ENCODE assay signal across 18 cellular contexts in the genomic region with DNA sequence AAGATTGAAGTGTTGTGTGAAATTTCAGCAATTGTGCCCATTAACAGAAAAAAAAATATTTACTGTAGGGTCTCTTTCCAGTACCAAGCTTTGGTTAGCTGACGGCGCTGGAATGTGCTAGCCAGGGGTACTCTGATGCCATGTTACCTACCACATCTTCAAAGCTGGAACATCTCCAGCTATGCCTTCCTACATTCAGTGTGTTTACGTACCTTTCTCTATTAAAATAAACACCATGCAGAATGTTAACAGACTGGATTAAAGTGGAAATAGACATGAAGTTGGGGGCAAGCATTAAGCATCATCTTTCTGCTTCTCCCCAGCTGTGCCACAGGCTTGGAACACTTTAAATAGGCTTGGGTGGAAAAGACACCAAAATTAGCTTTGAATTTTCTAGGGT.
DNase-seq lines count a peak whose midpoint lies in the region; ATAC-seq and TF ChIP-seq lines count a peak whose summit lies in the region.
"Had no signal": no experiment of that assay in that cellular context is flagged by ENCODE, and none has a peak within 500 bp of the region (broad histone marks: within the 10 kb centered on the region; RNA-seq: fewer than 3 reads in every experiment).

No MANE protein-coding gene starts in this region.

- H3K27me3 ChIP-seq in HCT116 (ENCODE audit: insufficient read depth, low read length) (no peaks in the 10 kb centered on the region), RWPE2 (ENCODE audit: insufficient read depth, poor library complexity, severe bottlenecking) (no peaks in the 10 kb centered on the region), gastroesophageal sphincter (no peaks in the 10 kb centered on the region)
- H3K27me3 ChIP-seq: BE2C had no signal

- no peaks in the 10 kb centered on the region for H3K36me3 ChIP-seq in HCT116 (ENCODE audit: control insufficient read depth in 1 of 2, insufficient read depth in 2 of 2, low read length in 2 of 2)
- H3K36me3 ChIP-seq in RWPE2 (ENCODE audit: low read depth) = no peaks in the 10 kb centered on the region
- no peaks in the 10 kb centered on the region for H3K36me3 ChIP-seq in gastroesophageal sphincter
- H3K36me3 ChIP-seq: BE2C, HAP-1 had no signal

- H3K79me2 ChIP-seq in HCT116 (ENCODE audit: insufficient read depth, low read length) = no peaks in the 10 kb centered on the region

- no peak overlapping the region for H3K4me2 ChIP-seq in HCT116 (ENCODE audit: low read length)

- TF ChIP-seq CTCF in HCT116 (IDR thresholded peaks at IDR 0.05 in 2 of 3, conservative IDR thresholded peaks at IDR 0.05 in 1 of 3; ENCODE audit: borderline replicate concordance in 1 of 3, insufficient read depth in 1 of 3, low read depth in 2 of 3, low read length in 2 of 3) (no peak), RWPE2 (IDR thresholded peaks at IDR 0.05; ENCODE audit: poor library complexity, severe bottlenecking) (no peak), gastroesophageal sphincter (IDR thresholded peaks at IDR 0.05) (no peak)

- ATAC-seq in HCT116 (no peak), RWPE2 (ENCODE audit: low read depth) (no peak), gastroesophageal sphincter (no peak)
- ATAC-seq: GM12878 had no signal

- DNase-seq in HCT116 (ENCODE audit: low read depth, low spot score) = no peak
- no peak for DNase-seq in RWPE2 (ENCODE audit: low spot score)
- no peak for DNase-seq in NCI-H524 treated with DMSO at 0.1 percent for 48 hours (lab: John Stamatoyannopoulos, UW)
- DNase-seq in NCI-H526 treated with DMSO at 0.1 percent for 48 hours (lab: John Stamatoyannopoulos, UW) = no peak
- DNase-seq in activated effector memory CD4-positive, alpha-beta T cell treated with Interleukin-2 at 50 U/mL for 16 hours = no peak
- DNase-seq: ACHN; BE2C; C1 segment of cervical spinal cord; CD4-positive, CD25-positive, alpha-beta regulatory T cell; CD8-positive, alpha-beta memory T cell; COR-L47; DMS 273 treated with DMSO at 0.1 percent for 48 hours; DMS53; DND-41; EL had no signal

- H4K20me1 ChIP-seq in HCT116 (ENCODE audit: insufficient read depth) = no peaks in the 10 kb centered on the region

- H3K4me1 ChIP-seq in HCT116 (ENCODE audit: control insufficient read depth in 1 of 2, insufficient read depth in 2 of 2, low read length in 2 of 2) (peaks cover 4 to 20% of the 10 kb centered on the region in 2 experiments), RWPE2 (ENCODE audit: insufficient read depth, poor library complexity, severe bottlenecking) (peaks cover 25% of the 10 kb centered on the region), gastroesophageal sphincter (peaks cover 4 to 37% (median 7%) of the 10 kb centered on the region in 3 donors)
- H3K4me1 ChIP-seq: BE2C, HAP-1 had no signal

- TF ChIP-seq RAD21 in HCT116 (IDR thresholded peaks at IDR 0.05; ENCODE audit: low read depth) = no peak

- CTCF ChIA-PET in HCT116 (lab: Charles Lee) = no interaction called here

- TF ChIP-seq EP300 in gastroesophageal sphincter (IDR thresholded peaks at IDR 0.05) = no peak

- H2AFZ ChIP-seq in HCT116 (ENCODE audit: low read depth, low read length, poor library complexity, severe bottlenecking) = peak overlapping the region; percentile 49

- no peaks in the 10 kb centered on the region for H3K9me3 ChIP-seq in HCT116 (ENCODE audit: control insufficient read depth in 1 of 2, insufficient read depth in 1 of 2, low read depth in 1 of 2, low read length in 2 of 2)
- no peaks in the 10 kb centered on the region for H3K9me3 ChIP-seq in RWPE2 (ENCODE audit: severe bottlenecking)
- H3K9me3 ChIP-seq in gastroesophageal sphincter = no peaks in the 10 kb centered on the region
- H3K9me3 ChIP-seq: BE2C, HAP-1 had no signal

- H3K27ac ChIP-seq in HCT116 (ENCODE audit: low read depth, low read length) = no peak overlapping the region
- peak overlapping the region; percentile 71 for H3K27ac ChIP-seq in RWPE2 (ENCODE audit: poor library complexity, severe bottlenecking)
- H3K27ac ChIP-seq in gastroesophageal sphincter = peak overlapping the region; percentile 50 to 63 (median 60)

- BruUV-seq in HCT116 (replicated peaks; lab: Mats Ljungman, UMichigan) = no TSS peak

- intact Hi-C loops in HCT116 (cut with micrococcal nuclease) = no loop called here

- 39 to 69% methylated on average over 3 of the region's 3 CpGs for WGBS in gastroesophageal sphincter (ENCODE audit: low coverage in 1 of 2), 2 donors

- RAD21 ChIA-PET in HCT116 (lab: Charles Lee; ENCODE audit: low non-redundant PET in 1 of 2, low total read pairs in 2 of 2, uncharacterized antibody in 2 of 2, unreplicated experiment in 2 of 2) = no interaction called here

- POLR2A ChIA-PET in HCT116 (lab: Charles Lee) = no interaction called here

- H3K9ac ChIP-seq in HCT116 (ENCODE audit: low read length) = no peak overlapping the region

- TF ChIP-seq POLR2A in HCT116 (IDR thresholded peaks at IDR 0.05; ENCODE audit: borderline replicate concordance, extremely low read depth, insufficient read depth, insufficient read length) = no peak
- no peak for TF ChIP-seq POLR2A in gastroesophageal sphincter (IDR thresholded peaks at IDR 0.05)

- H3K4me3 ChIP-seq in HCT116 (replicated peaks in 1 of 2; ENCODE audit: low read depth in 1 of 2, low read length in 2 of 2) (no peak overlapping the region), RWPE2 (ENCODE audit: severe bottlenecking) (no peak overlapping the region), gastroesophageal sphincter (no peak overlapping the region)
- H3K4me3 ChIP-seq: GM12878, HAP-1 had no signal

- H3K9me2 ChIP-seq in HCT116 (ENCODE audit: insufficient read depth) = no peaks in the 10 kb centered on the region

TF ChIP-seq in HCT116, 20 proteins besides CTCF, POLR2A, EP300 and RAD21:
- TF ChIP-seq, protein P1, sequence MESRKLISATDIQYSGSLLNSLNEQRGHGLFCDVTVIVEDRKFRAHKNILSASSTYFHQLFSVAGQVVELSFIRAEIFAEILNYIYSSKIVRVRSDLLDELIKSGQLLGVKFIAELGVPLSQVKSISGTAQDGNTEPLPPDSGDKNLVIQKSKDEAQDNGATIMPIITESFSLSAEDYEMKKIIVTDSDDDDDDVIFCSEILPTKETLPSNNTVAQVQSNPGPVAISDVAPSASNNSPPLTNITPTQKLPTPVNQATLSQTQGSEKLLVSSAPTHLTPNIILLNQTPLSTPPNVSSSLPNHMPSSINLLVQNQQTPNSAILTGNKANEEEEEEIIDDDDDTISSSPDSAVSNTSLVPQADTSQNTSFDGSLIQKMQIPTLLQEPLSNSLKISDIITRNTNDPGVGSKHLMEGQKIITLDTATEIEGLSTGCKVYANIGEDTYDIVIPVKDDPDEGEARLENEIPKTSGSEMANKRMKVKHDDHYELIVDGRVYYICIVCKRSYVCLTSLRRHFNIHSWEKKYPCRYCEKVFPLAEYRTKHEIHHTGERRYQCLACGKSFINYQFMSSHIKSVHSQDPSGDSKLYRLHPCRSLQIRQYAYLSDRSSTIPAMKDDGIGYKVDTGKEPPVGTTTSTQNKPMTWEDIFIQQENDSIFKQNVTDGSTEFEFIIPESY (IDR thresholded peaks at IDR 0.05; ENCODE audit: extremely low read depth, insufficient replicate concordance, low read length) = no peak
- no peak for TF ChIP-seq TCF7L2 (IDR thresholded peaks at IDR 0.05; ENCODE audit: borderline replicate concordance, extremely low read depth, insufficient read depth, insufficient read length)
- no peak for TF ChIP-seq POLR2AphosphoS5 (IDR thresholded peaks at IDR 0.05; ENCODE audit: low read depth, low read length)
- TF ChIP-seq, protein P2, sequence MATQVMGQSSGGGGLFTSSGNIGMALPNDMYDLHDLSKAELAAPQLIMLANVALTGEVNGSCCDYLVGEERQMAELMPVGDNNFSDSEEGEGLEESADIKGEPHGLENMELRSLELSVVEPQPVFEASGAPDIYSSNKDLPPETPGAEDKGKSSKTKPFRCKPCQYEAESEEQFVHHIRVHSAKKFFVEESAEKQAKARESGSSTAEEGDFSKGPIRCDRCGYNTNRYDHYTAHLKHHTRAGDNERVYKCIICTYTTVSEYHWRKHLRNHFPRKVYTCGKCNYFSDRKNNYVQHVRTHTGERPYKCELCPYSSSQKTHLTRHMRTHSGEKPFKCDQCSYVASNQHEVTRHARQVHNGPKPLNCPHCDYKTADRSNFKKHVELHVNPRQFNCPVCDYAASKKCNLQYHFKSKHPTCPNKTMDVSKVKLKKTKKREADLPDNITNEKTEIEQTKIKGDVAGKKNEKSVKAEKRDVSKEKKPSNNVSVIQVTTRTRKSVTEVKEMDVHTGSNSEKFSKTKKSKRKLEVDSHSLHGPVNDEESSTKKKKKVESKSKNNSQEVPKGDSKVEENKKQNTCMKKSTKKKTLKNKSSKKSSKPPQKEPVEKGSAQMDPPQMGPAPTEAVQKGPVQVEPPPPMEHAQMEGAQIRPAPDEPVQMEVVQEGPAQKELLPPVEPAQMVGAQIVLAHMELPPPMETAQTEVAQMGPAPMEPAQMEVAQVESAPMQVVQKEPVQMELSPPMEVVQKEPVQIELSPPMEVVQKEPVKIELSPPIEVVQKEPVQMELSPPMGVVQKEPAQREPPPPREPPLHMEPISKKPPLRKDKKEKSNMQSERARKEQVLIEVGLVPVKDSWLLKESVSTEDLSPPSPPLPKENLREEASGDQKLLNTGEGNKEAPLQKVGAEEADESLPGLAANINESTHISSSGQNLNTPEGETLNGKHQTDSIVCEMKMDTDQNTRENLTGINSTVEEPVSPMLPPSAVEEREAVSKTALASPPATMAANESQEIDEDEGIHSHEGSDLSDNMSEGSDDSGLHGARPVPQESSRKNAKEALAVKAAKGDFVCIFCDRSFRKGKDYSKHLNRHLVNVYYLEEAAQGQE (IDR thresholded peaks at IDR 0.05; ENCODE audit: low read depth) = no peak
- TF ChIP-seq FOSL1 (IDR thresholded peaks at IDR 0.05; ENCODE audit: low read depth) = no peak
